ENCODE assay signal across 23 cellular contexts in the genomic region with DNA sequence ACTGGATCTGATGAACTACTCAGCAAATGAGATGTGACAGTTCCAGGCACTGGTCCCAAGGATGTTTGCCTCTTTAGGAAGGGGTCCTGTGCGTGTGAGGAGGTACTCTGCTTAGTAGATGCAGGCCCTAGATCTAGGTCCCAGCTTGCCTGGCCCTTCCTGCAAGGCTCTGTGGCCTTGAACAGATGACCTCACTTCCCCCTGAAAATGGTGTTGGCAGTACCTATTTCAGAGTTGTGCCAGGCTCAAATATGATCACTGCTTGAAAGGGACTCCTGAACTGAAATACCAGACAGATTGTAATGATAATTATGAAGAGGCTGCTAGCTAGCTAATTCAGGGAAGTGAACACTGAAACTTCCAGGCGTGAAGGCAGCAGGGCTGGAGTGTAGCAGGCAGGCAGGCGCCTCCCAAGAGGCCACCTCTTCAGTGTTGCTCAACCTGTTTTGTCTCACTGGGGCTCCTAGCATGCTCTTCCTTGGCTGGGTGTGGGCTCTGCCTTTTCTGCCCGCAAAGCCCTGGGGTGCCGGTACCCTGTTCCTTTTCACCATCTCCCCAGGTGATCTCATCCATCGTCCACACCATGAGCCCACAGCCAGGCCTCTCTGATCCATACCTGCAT. TPM values are rescaled to one million over a fixed set of nuclear protein-coding genes. Genes with fewer than 3 reads are reported as not detected.
"Had no signal": no experiment of that assay in that cellular context is flagged by ENCODE, and none has a peak within 500 bp of the region (broad histone marks: within the 10 kb centered on the region; RNA-seq: fewer than 3 reads in every experiment).

No MANE protein-coding gene starts in this region.

- H3K27ac ChIP-seq: ascending aorta, neural progenitor cell, pancreas, SJSA1, suprapubic skin, upper lobe of left lung had no signal

- ATAC-seq: activated CD8-positive, alpha-beta T cell treated with anti-CD3 and anti-CD28 coated beads for 36 hours; left colon; pancreas had no signal

- DNase-seq: activated B cell treated with CpG ODN at 0.5 μM for 24 hours; activated CD4-positive, alpha-beta T cell treated with anti-CD3 and anti-CD28 coated beads for 48 hours; activated CD8-positive, alpha-beta T cell treated with anti-CD3 and anti-CD28 coated beads for 36 hours; activated gamma-delta T cell treated with Interleukin-2 at 50 U/mL for 16 hours; activated T-cell treated with anti-CD3 and anti-CD28 coated beads, Interleukin-2, amount 50 U/mL, for 48 hours; foreskin melanocyte; heart left ventricle; left colon; midbrain; pancreas; retina; stimulated activated CD4-positive, alpha-beta T cell treated with anti-CD3 and anti-CD28 coated beads, Interleukin-2, amount 100 ng/mL, for 48 hours; stimulated activated naive CD4-positive, alpha-beta T cell; upper lobe of left lung had no signal

- H3K9ac ChIP-seq: neural progenitor cell had no signal

- H3K4me1 ChIP-seq: ascending aorta, neural progenitor cell, suprapubic skin, upper lobe of left lung had no signal

- H3K9me3 ChIP-seq: ascending aorta, heart left ventricle, pancreas, SJSA1, suprapubic skin, upper lobe of left lung had no signal

- H3K4me1 Mint-ChIP-seq: activated B cell treated with CpG ODN at 0.5 μM for 24 hours, neural progenitor cell had no signal

- H3K9me3 Mint-ChIP-seq: activated B cell treated with CpG ODN at 0.5 μM for 24 hours; activated CD8-positive, alpha-beta T cell treated with anti-CD3 and anti-CD28 coated beads for 36 hours; neural progenitor cell had no signal

- H3K4me2 ChIP-seq: neural progenitor cell had no signal

- H3K27me3 Mint-ChIP-seq: activated B cell treated with CpG ODN at 0.5 μM for 24 hours; activated CD8-positive, alpha-beta T cell treated with anti-CD3 and anti-CD28 coated beads for 36 hours; activated naive CD8-positive, alpha-beta T cell had no signal

- H3K4me3 Mint-ChIP-seq: activated B cell treated with CpG ODN at 0.5 μM for 24 hours; activated CD8-positive, alpha-beta T cell treated with anti-CD3 and anti-CD28 coated beads for 36 hours; activated naive CD8-positive, alpha-beta T cell; neural progenitor cell had no signal

- H2AFZ ChIP-seq: neural progenitor cell had no signal

- H3K27me3 ChIP-seq: ascending aorta, heart left ventricle, neural progenitor cell, pancreas, SJSA1, suprapubic skin, upper lobe of left lung had no signal

- H3K27ac Mint-ChIP-seq: activated B cell treated with CpG ODN at 0.5 μM for 24 hours; activated CD8-positive, alpha-beta T cell treated with anti-CD3 and anti-CD28 coated beads for 36 hours; activated naive CD8-positive, alpha-beta T cell; neural progenitor cell had no signal

RNA-seq across cellular contexts. Expression of a gene that starts 24.0 kb away (rescaled TPM):
- total RNA-seq: activated CD8-positive, alpha-beta T cell treated with anti-CD3 and anti-CD28 coated beads for 36 hours; ascending aorta; bronchial epithelial cell; endothelial cell of umbilical vein; heart left ventricle; left colon; lung microvascular endothelial cell; myocyte; SJSA1 had no signal
